11 cellular contexts compared by ENCODE assay signal in the genomic region with DNA sequence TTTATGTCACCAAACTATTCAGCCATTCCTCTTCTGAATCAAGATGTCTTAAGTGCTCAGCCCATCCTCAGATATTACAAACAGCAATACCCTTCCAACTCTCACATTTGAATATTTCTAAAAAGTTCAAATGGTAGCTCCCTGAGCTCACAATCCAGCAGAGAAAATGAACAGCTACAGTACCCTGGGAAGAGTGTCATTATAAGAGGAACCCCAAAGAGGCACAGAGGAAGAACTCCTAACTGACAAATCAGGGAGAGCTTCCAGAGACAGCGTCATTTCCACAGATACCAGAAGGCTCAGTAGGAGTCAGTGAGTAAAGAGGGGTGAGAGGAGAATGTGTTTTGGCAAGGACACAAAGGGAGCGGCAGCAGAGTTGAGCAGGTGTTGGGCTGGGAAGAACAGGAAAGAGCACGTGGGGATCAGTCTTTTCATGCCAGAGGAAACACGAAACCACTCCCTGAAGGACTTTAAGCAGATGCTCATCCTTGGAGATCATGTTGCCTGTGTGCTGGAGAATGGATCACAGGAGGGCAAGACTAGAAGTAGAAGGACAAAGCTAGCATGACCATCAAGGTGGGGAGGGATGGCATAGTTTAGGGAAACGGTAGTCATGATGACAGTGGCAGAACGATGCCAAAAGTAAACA. TPM values are rescaled to one million over a fixed set of nuclear protein-coding genes. Genes with fewer than 3 reads are reported as not detected.
A peak's percentile ranks its signal among the peaks of the same experiment; 100 is the strongest.
DNase-seq lines count a peak whose midpoint lies in the region; ATAC-seq lines count a peak whose summit lies in the region.
"Had no signal": no experiment of that assay in that cellular context is flagged by ENCODE, and none has a peak within 500 bp of the region (broad histone marks: within the 10 kb centered on the region; RNA-seq: fewer than 3 reads in every experiment).

No MANE protein-coding gene starts in this region.

- no peak overlapping the region for H3K14ac ChIP-seq in neuronal stem cell (ENCODE audit: low read length)

- no peak overlapping the region for H3K4me3 Mint-ChIP-seq in activated T-helper 2 cell treated with anti-CD3 and anti-CD28 coated beads, Interferon-gamma antibody, Interleukin-2, Interleukin-4, amounts not matched to agents 10 μg/mL and 5 μg/mL and 100 μg/mL, durations not matched to agents 14 hours and 24 hours and 36 hours (ENCODE audit: low read depth)
- H3K4me3 Mint-ChIP-seq: mesothelial cell of epicardium had no signal

- peaks cover 41% of the 10 kb centered on the region for H3K27me3 Mint-ChIP-seq in activated T-helper 2 cell treated with anti-CD3 and anti-CD28 coated beads, Interferon-gamma antibody, Interleukin-2, Interleukin-4, amounts not matched to agents 10 μg/mL and 5 μg/mL and 100 μg/mL, durations not matched to agents 14 hours and 24 hours and 36 hours (ENCODE audit: low read depth)

- H4K91ac ChIP-seq in neuronal stem cell (ENCODE audit: low read depth, low read length, poor library complexity) = no peak overlapping the region

- no CpG with 5 or more reads among the region's 6 CpGs for WGBS in neuronal stem cell (ENCODE audit: extremely low coverage in 2 of 2, insufficient read length in 2 of 2, insufficient replicate concordance in 1 of 2), 2 donors

- no peak overlapping the region for H2BK15ac ChIP-seq in neuronal stem cell (ENCODE audit: low read length)

- no peak overlapping the region for H3K4me3 ChIP-seq in SJCRH30
- H3K4me3 ChIP-seq in neuronal stem cell (ENCODE audit: low read length in 2 of 2) = no peak overlapping the region
- H3K4me3 ChIP-seq: tibial nerve had no signal

- no peak overlapping the region for H2BK12ac ChIP-seq in neuronal stem cell (ENCODE audit: low read length)

- DNase-seq in DMS53 (lab: John Stamatoyannopoulos, UW) (peak; percentile 71), NCI-H1694 (lab: John Stamatoyannopoulos, UW) (peak; percentile 36), SJCRH30 (peak; percentile 86 to 93), left kidney (ENCODE audit: low read depth, low spot score) (peak; percentile 75), mesenteric fat pad (ENCODE audit: low spot score) (no peak), neuronal stem cell (ENCODE audit: low spot score) (no peak)
- DNase-seq in activated T-helper 2 cell treated with anti-CD3 and anti-CD28 coated beads, Interferon-gamma antibody, Interleukin-2, Interleukin-4, amounts not matched to agents 10 μg/mL and 5 μg/mL and 100 μg/mL, durations not matched to agents 14 hours and 24 hours and 36 hours (ENCODE audit: low spot score) = no peak
- DNase-seq: activated gamma-delta T cell treated with Interleukin-2 at 50 U/mL for 16 hours had no signal

- H3K23ac ChIP-seq in neuronal stem cell (ENCODE audit: low read depth, low read length, poor library complexity) = no peak overlapping the region

- H2BK5ac ChIP-seq in neuronal stem cell (ENCODE audit: low read length) = no peak overlapping the region

- no peak for ATAC-seq in GM21367 (IDR thresholded peaks at IDR 0.05; ENCODE audit: unreplicated experiment)

- no peak overlapping the region for H3K4ac ChIP-seq in neuronal stem cell (ENCODE audit: low read length)

- no peak overlapping the region for H3K27ac Mint-ChIP-seq in activated T-helper 2 cell treated with anti-CD3 and anti-CD28 coated beads, Interferon-gamma antibody, Interleukin-2, Interleukin-4, amounts not matched to agents 10 μg/mL and 5 μg/mL and 100 μg/mL, durations not matched to agents 14 hours and 24 hours and 36 hours
- H3K27ac Mint-ChIP-seq: mesothelial cell of epicardium had no signal

- no peak overlapping the region for H3K9ac ChIP-seq in neuronal stem cell (ENCODE audit: low read depth, low read length, poor library complexity)

- H3K4me2 ChIP-seq in neuronal stem cell (ENCODE audit: insufficient read depth, low read length, poor library complexity, severe bottlenecking) = no peak overlapping the region

- intact Hi-C loops in activated T-helper 2 cell treated with anti-CD3 and anti-CD28 coated beads, Interferon-gamma antibody, Interleukin-2, Interleukin-4, amounts not matched to agents 10 μg/mL and 5 μg/mL and 100 μg/mL, durations not matched to agents 14 hours and 24 hours and 36 hours (cut with micrococcal nuclease) = no loop called here

- H3K27me3 ChIP-seq in SJCRH30 = no peaks in the 10 kb centered on the region
- peaks cover 0 to 3% (median 0%) of the 10 kb centered on the region in 3 experiments for H3K27me3 ChIP-seq in neuronal stem cell (ENCODE audit: control insufficient read depth in 3 of 3, insufficient read depth in 3 of 3, low read depth in 1 of 3, low read length in 3 of 3)
- H3K27me3 ChIP-seq: tibial nerve had no signal

- no peak overlapping the region for H3K18ac ChIP-seq in neuronal stem cell (ENCODE audit: low read length)

- no peaks in the 10 kb centered on the region for H3K36me3 ChIP-seq in SJCRH30
- H3K36me3 ChIP-seq in neuronal stem cell (replicated peaks in 1 of 2; ENCODE audit: control insufficient read depth in 2 of 2, insufficient read depth in 2 of 2, low read length in 2 of 2) = no peaks in the 10 kb centered on the region
- H3K36me3 ChIP-seq: tibial nerve had no signal

- no peak overlapping the region for H2AK5ac ChIP-seq in neuronal stem cell (ENCODE audit: low read depth, low read length)

- peak overlapping the region; percentile 84 for H3K27ac ChIP-seq in SJCRH30
- H3K27ac ChIP-seq in neuronal stem cell (replicated peaks; ENCODE audit: low read length) = no peak overlapping the region

- H3K36me3 Mint-ChIP-seq in activated T-helper 2 cell treated with anti-CD3 and anti-CD28 coated beads, Interferon-gamma antibody, Interleukin-2, Interleukin-4, amounts not matched to agents 10 μg/mL and 5 μg/mL and 100 μg/mL, durations not matched to agents 14 hours and 24 hours and 36 hours (ENCODE audit: low read depth) = no peaks in the 10 kb centered on the region
- H3K36me3 Mint-ChIP-seq: mesothelial cell of epicardium had no signal

- H3K9me3 ChIP-seq in SJCRH30 (replicated peaks) (no peaks in the 10 kb centered on the region), neuronal stem cell (replicated peaks in 1 of 2; ENCODE audit: control insufficient read depth in 2 of 2, insufficient read depth in 1 of 2, low read depth in 1 of 2, low read length in 2 of 2) (no peaks in the 10 kb centered on the region)
- H3K9me3 ChIP-seq: tibial nerve had no signal

- H3K4me1 Mint-ChIP-seq in activated T-helper 2 cell treated with anti-CD3 and anti-CD28 coated beads, Interferon-gamma antibody, Interleukin-2, Interleukin-4, amounts not matched to agents 10 μg/mL and 5 μg/mL and 100 μg/mL, durations not matched to agents 14 hours and 24 hours and 36 hours (ENCODE audit: low read depth) = peaks cover 9% of the 10 kb centered on the region

- H3K79me1 ChIP-seq in neuronal stem cell (ENCODE audit: low read depth, low read length) = no peaks in the 10 kb centered on the region

- peaks cover 40% of the 10 kb centered on the region for H3K4me1 ChIP-seq in SJCRH30
- peaks cover 0 to 8% of the 10 kb centered on the region in 2 donors for H3K4me1 ChIP-seq in neuronal stem cell (ENCODE audit: control insufficient read depth in 2 of 2, insufficient read depth in 1 of 2, low read depth in 1 of 2, low read length in 2 of 2)

- H2BK120ac ChIP-seq in neuronal stem cell (ENCODE audit: low read depth, low read length) = no peak overlapping the region

- H4K8ac ChIP-seq in neuronal stem cell (ENCODE audit: low read depth, low read length) = no peak overlapping the region

- no peaks in the 10 kb centered on the region for H3K9me3 Mint-ChIP-seq in activated T-helper 2 cell treated with anti-CD3 and anti-CD28 coated beads, Interferon-gamma antibody, Interleukin-2, Interleukin-4, amounts not matched to agents 10 μg/mL and 5 μg/mL and 100 μg/mL, durations not matched to agents 14 hours and 24 hours and 36 hours
- H3K9me3 Mint-ChIP-seq: mesothelial cell of epicardium had no signal

- no peak overlapping the region for H2AFZ ChIP-seq in neuronal stem cell (ENCODE audit: low read length)

RNA-seq across cellular contexts. Expression of a gene that starts 4.3 kb away (rescaled TPM):
- total RNA-seq in SJCRH30 (2014; rRNA removed; shearing (Covaris generic)) = 7.1 and 7.5 TPM in 2 replicates
- 0.60 and 1.5 TPM in 2 replicates for total RNA-seq in activated T-helper 2 cell treated with anti-CD3 and anti-CD28 coated beads, Interferon-gamma antibody, Interleukin-2, Interleukin-4, amounts not matched to agents 10 μg/mL and 5 μg/mL and 100 μg/mL, durations not matched to agents 14 hours and 24 hours and 36 hours
- 10.9 TPM for total RNA-seq in mesenteric fat pad
- 3.1 TPM for polyA plus RNA-seq in neuronal stem cell (2013, experiment 1 of 2)
- 3.2 TPM for polyA plus RNA-seq in neuronal stem cell (2013, experiment 2 of 2)

Comparison
In these comparisons a context has a peak if more than half of its experiments do, and no peak if none do; other contexts are left out.
1. DNase-seq: peak in DMS53 (single experiment), NCI-H1694 (single experiment), SJCRH30 (2 of 2) and left kidney (single experiment); none in activated T-helper 2 cell treated with anti-CD3 and anti-CD28 coated beads, Interferon-gamma antibody, Interleukin-2, Interleukin-4, amounts not matched to agents 10 μg/mL and 5 μg/mL and 100 μg/mL, durations not matched to agents 14 hours and 24 hours and 36 hours (single experiment), mesenteric fat pad (single experiment) and neuronal stem cell (single experiment).